38 cellular contexts compared by ENCODE assay signal in genomic region chr2:101357386-101357785, GRCh38. TPM values are rescaled to one million over a fixed set of nuclear protein-coding genes. Genes with fewer than 3 reads are reported as not detected.
A peak's percentile ranks its signal among the peaks of the same experiment; 100 is the strongest.
DNase-seq lines count a peak whose midpoint lies in the region; ATAC-seq, FAIRE-seq and TF ChIP-seq lines count a peak whose summit lies in the region.
"Had no signal": no experiment of that assay in that cellular context is flagged by ENCODE, and none has a peak within 500 bp of the region (broad histone marks: within the 10 kb centered on the region; RNA-seq: fewer than 3 reads in every experiment).

No MANE protein-coding gene starts in this region.

- no peaks in the 10 kb centered on the region for H3K9me3 ChIP-seq in A549
- H3K9me3 ChIP-seq: HAP-1, heart right ventricle, mucosa of descending colon, upper lobe of left lung had no signal

- no peak for TF ChIP-seq CTCF in A549 (IDR thresholded peaks at IDR 0.05)

- POLR2A ChIA-PET in A549 (lab: Yijun Ruan, JAX) = interaction anchor here (1.0 kb wide), 1 partner anchor 8 kb away, joined by 3 read pairs; no protein-coding TSS in a partner anchor

- no peak; a peak in 1 of 5 replicates for TF ChIP-seq EP300 in A549 (IDR thresholded peaks at IDR 0.05)

- CTCF ChIA-PET in A549 (lab: Yijun Ruan, JAX) = interaction anchor here (0.6 to 3.9 kb wide), 5 partner anchors 15 to 229 kb away, joined by 3 to 24 read pairs (median 3); partner anchors contain the start of gene CREG2

- H3K27ac ChIP-seq in A549 = peak overlapping the region in 1 of 2 experiments; percentile 70; a peak in 3 of 6 replicates
- H3K27ac ChIP-seq: coronary artery, foreskin keratinocyte, heart right ventricle, upper lobe of left lung had no signal

- ATAC-seq in A549 (no peak; a peak in 1 of 6 replicates), GM18505 (IDR thresholded peaks at IDR 0.05; ENCODE audit: unreplicated experiment) (no peak)
- ATAC-seq: CD8-positive, alpha-beta T cell; effector memory CD8-positive, alpha-beta T cell; heart right ventricle; mucosa of descending colon; natural killer cell treated with Interleukin-12 subunit alpha and Interleukin-12 subunit beta and Interleukin-15 and Interleukin-18, amount 100 ng/mL, for 72 hours; stimulated activated memory B cell treated with anti-CD40 and anti-IgM and Interleukin-4, amounts not matched to agents 10 μg/mL and 1 μg/mL and 100 μg/mL, for 72 hours; T-cell had no signal

- H3K4me2 ChIP-seq in A549 = peak overlapping the region; percentile 40; the same call in 1 of the 3 replicates

- no peak for FAIRE-seq in A549 (lab: Jason Lieb, UNC)
- FAIRE-seq: astrocyte, GM12892 had no signal

- TF ChIP-seq POLR2A in A549 (IDR thresholded peaks at IDR 0.05; ENCODE audit: low read length) (no peak), GM18505 (IDR thresholded peaks at IDR 0.05; ENCODE audit: borderline replicate concordance, extremely low read depth, insufficient read depth, insufficient read length) (no peak)

- DNase-seq in A549 (ENCODE audit: low read depth in 1 of 2, low spot score in 1 of 2) = no peak
- DNase-seq in HCEC 1CT = peak; percentile 49
- peak; percentile 57 for DNase-seq in amniotic epithelial cell (ENCODE audit: low read depth)
- DNase-seq in iris pigment epithelial cell (ENCODE audit: low read depth) = peak; percentile 14
- no peak for DNase-seq in SW480 (ENCODE audit: low spot score)
- DNase-seq in AG08396 (ENCODE audit: low spot score) = no peak
- DNase-seq in UCSD-AML1 (lab: John Stamatoyannopoulos, UW; ENCODE audit: unreplicated experiment) = no peak
- DNase-seq: 8988T; activated B cell treated with CpG ODN at 0.5 μM for 24 hours; activated CD4-positive, alpha-beta T cell treated with anti-CD3 and anti-CD28 coated beads, Interleukin-2, amount 50 U/mL, for 1 hour; activated gamma-delta T cell treated with Interleukin-2 at 50 U/mL for 16 hours; activated T-cell treated with anti-CD3 and anti-CD28 coated beads, Interleukin-2, amount 50 U/mL, for 48 hours; CD8-positive, alpha-beta T cell; DMS 273 treated with DMSO at 0.1 percent for 48 hours; effector memory CD8-positive, alpha-beta T cell; erythroblast; foreskin keratinocyte; heart right ventricle; Kasumi-1; mucosa of descending colon; MV-4-11; NCI-H1436; NCI-H2107; NCI-H446; NCI-H748 treated with DMSO at 0.1 percent for 48 hours; occipital lobe; RPMI8226; substantia nigra; T-cell; upper lobe of left lung had no signal

- peaks cover 48% of the 10 kb centered on the region for H3K4me1 ChIP-seq in A549
- H3K4me1 ChIP-seq: HAP-1, upper lobe of left lung had no signal

- TF ChIP-seq RAD21 in A549 (conservative IDR thresholded peaks at IDR 0.05 in 1 of 2, IDR thresholded peaks at IDR 0.05 in 1 of 2) = no peak

- H3K4me3 ChIP-seq in A549 = no peak overlapping the region
- H3K4me3 ChIP-seq: coronary artery, HAP-1, heart right ventricle, lung, mucosa of descending colon, upper lobe of left lung had no signal

TF ChIP-seq in A549, 52 proteins besides CTCF, POLR2A, EP300 and RAD21:
- TF ChIP-seq FOSL2 (IDR thresholded peaks at IDR 0.05) (0 out of 2 replicates have a peak, but pooled peaks have one; percentile 14), FOSL2 (CRISPR knock-in tag; IDR thresholded peaks at IDR 0.05) (no peak; the same call in 1 of the 2 replicates), ZNF302 (CRISPR knock-in tag; IDR thresholded peaks at IDR 0.05) (no peak), BCL3 (IDR thresholded peaks at IDR 0.05) (no peak), JUNB (IDR thresholded peaks at IDR 0.05) (peak; percentile 51; the same call in 1 of the 2 replicates)

RNA-seq across cellular contexts. Expression of gene CREG2, which starts 29.9 kb away (rescaled TPM):
- polyA plus RNA-seq in A549 (2011; rRNA removed) (1.5 and 2.4 TPM in 2 replicates), A549 (2017; fragmentation: RNase III; extraction: RNeasy Plus Mini Kit Qiagen cat#74134 plus additional on column Dnase treatment) (1.3 to 1.6 TPM (median 1.6 TPM) in 3 replicates)
- 1.6 and 2.6 TPM in 2 replicates for polyA plus RNA-seq in A549 (2012; cell fraction: cytosol; rRNA removed)
- polyA plus RNA-seq in A549 (2012; cell fraction: nucleus; rRNA removed) = 1.4 and 1.8 TPM in 2 replicates
- 0.92 and 1.9 TPM in 2 replicates for polyA minus RNA-seq in A549 (2011; rRNA and poly(A)+ RNA removed)
- polyA plus RNA-seq: heart right ventricle had no signal

RNA-seq across cellular contexts. Expression of gene RNF149, which starts 48.9 kb away (rescaled TPM):
- polyA plus RNA-seq in A549 (2011; rRNA removed) = 28.2 and 34.8 TPM in 2 replicates
- 12.8 and 18.2 TPM in 2 replicates for polyA plus RNA-seq in A549 (2012; cell fraction: cytosol; rRNA removed)
- 25.2 and 27.2 TPM in 2 replicates for polyA plus RNA-seq in A549 (2012; cell fraction: nucleus; rRNA removed)
- polyA plus RNA-seq in A549 (2017; fragmentation: RNase III; extraction: RNeasy Plus Mini Kit Qiagen cat#74134 plus additional on column Dnase treatment) = 27.0 to 29.2 TPM (median 28.8 TPM) in 3 replicates
- 15.7 and 18.3 TPM in 2 replicates for polyA minus RNA-seq in A549 (2011; rRNA and poly(A)+ RNA removed)

Comparison
In these comparisons a context has a peak if more than half of its experiments do, and no peak if none do; other contexts are left out.
1. DNase-seq: peak in HCEC 1CT (single experiment), amniotic epithelial cell (single experiment) and iris pigment epithelial cell (single experiment); none in A549 (0 of 2), SW480 (single experiment), AG08396 (single experiment) and UCSD-AML1 (single experiment).